Comparison of ENCODE assay signal across 1 cellular context in genomic region chr10:87861953-87862643, GRCh38.
TF ChIP-seq lines count a peak whose summit lies in the region.

No MANE protein-coding gene starts in this region.

TF ChIP-seq in GM12878, 131 proteins besides CTCF, POLR2A, EP300 and RAD21 (continued from another document):
- TF ChIP-seq ZNF687 (IDR thresholded peaks at IDR 0.05): peak; percentile 51; the same call in 1 of the 2 replicates
- peak; percentile 24; the same call in 1 of the 2 replicates for TF ChIP-seq SPI1 (IDR thresholded peaks at IDR 0.05; ENCODE audit: borderline replicate concordance, insufficient read depth, low read depth, low read length)
- TF ChIP-seq ESRRA (IDR thresholded peaks at IDR 0.05; ENCODE audit: low read length): no peak; the same call in 1 of the 2 replicates
- peak; percentile 92 for TF ChIP-seq IKZF2 (IDR thresholded peaks at IDR 0.05)
- TF ChIP-seq BCL3 (IDR thresholded peaks at IDR 0.05; ENCODE audit: borderline replicate concordance, insufficient read depth, low read depth, low read length, poor library complexity, severe bottlenecking): peak; percentile 88
- 0 out of 2 replicates have a peak, but pooled peaks have one; percentile 21 for TF ChIP-seq ZBED1 (IDR thresholded peaks at IDR 0.05; ENCODE audit: borderline replicate concordance)
- 0 out of 2 replicates have a peak, but pooled peaks have one; percentile 61 for TF ChIP-seq ZNF592 (IDR thresholded peaks at IDR 0.05)
- TF ChIP-seq CBX5 (IDR thresholded peaks at IDR 0.05; ENCODE audit: low read depth): peak; percentile 89; the same call in 1 of the 2 replicates
- TF ChIP-seq CREM (IDR thresholded peaks at IDR 0.05; ENCODE audit: low read depth): peak; percentile 84
- TF ChIP-seq MTA2 (IDR thresholded peaks at IDR 0.05; ENCODE audit: low read depth): peak; percentile 38; the same call in 1 of the 2 replicates
- no peak for TF ChIP-seq STAT3 (IDR thresholded peaks at IDR 0.05; ENCODE audit: low read depth, low read length)
- TF ChIP-seq CBFB (IDR thresholded peaks at IDR 0.05; ENCODE audit: low read depth): peak; percentile 90
- no peak for TF ChIP-seq PAX8 (IDR thresholded peaks at IDR 0.05)
- TF ChIP-seq HDAC2 (IDR thresholded peaks at IDR 0.05): no peak
- TF ChIP-seq KDM1A (IDR thresholded peaks at IDR 0.05; ENCODE audit: borderline replicate concordance): no peak
- peak; percentile 49; the same call in 1 of the 2 replicates for TF ChIP-seq NKRF (conservative IDR thresholded peaks at IDR 0.05)
- no peak for TF ChIP-seq BCLAF1 (IDR thresholded peaks at IDR 0.05)
- no peak for TF ChIP-seq FOS (IDR thresholded peaks at IDR 0.05; ENCODE audit: borderline replicate concordance, extremely low read depth, insufficient read length)
